ENCODE assay signal across 12 cellular contexts in genomic region chr20:50136822-50137599, GRCh38. TPM values are rescaled to one million over a fixed set of nuclear protein-coding genes. Genes with fewer than 3 reads are reported as not detected.
DNase-seq lines count a peak whose midpoint lies in the region; ATAC-seq and TF ChIP-seq lines count a peak whose summit lies in the region.
"Had no signal": no experiment of that assay in that cellular context is flagged by ENCODE, and none has a peak within 500 bp of the region (broad histone marks: within the 10 kb centered on the region; RNA-seq: fewer than 3 reads in every experiment).

No MANE protein-coding gene starts in this region.

- no peak overlapping the region for H2AFZ ChIP-seq in GM23338

- no peak for TF ChIP-seq POLR2A in esophagus muscularis mucosa (IDR thresholded peaks at IDR 0.05; ENCODE audit: low read depth)

- no peak overlapping the region for H3K4me3 ChIP-seq in GM23338
- H3K4me3 ChIP-seq in RWPE2 (ENCODE audit: severe bottlenecking): no peak overlapping the region
- H3K4me3 ChIP-seq in esophagus muscularis mucosa: no peak overlapping the region
- H3K4me3 ChIP-seq in skeletal muscle tissue (ENCODE audit: low read length in 3 of 3): no peak overlapping the region
- H3K4me3 ChIP-seq: ovary had no signal

- no peaks in the 10 kb centered on the region for H3K9me2 ChIP-seq in GM23338 (ENCODE audit: insufficient read depth)

- H3K27me3 Mint-ChIP-seq in GM23338 (ENCODE audit: insufficient read depth, low read depth, poor library complexity) (peaks cover 9% of the 10 kb centered on the region), T-cell (no peaks in the 10 kb centered on the region)

- H3K9me3 Mint-ChIP-seq in GM23338 (no peaks in the 10 kb centered on the region), T-cell (no peaks in the 10 kb centered on the region)

- H3K27ac Mint-ChIP-seq in GM23338 (peak overlapping the region; percentile 20; the same call in 1 of the 2 replicates), T-cell (no peak overlapping the region)

- H3K27me3 ChIP-seq in GM23338 (ENCODE audit: insufficient read depth) (no peaks in the 10 kb centered on the region), RWPE2 (ENCODE audit: insufficient read depth, poor library complexity, severe bottlenecking) (no peaks in the 10 kb centered on the region), esophagus muscularis mucosa (no peaks in the 10 kb centered on the region), skeletal muscle tissue (ENCODE audit: control insufficient read depth in 3 of 3, insufficient read depth in 3 of 3, low read length in 3 of 3) (no peaks in the 10 kb centered on the region)
- H3K27me3 ChIP-seq: ovary had no signal

- DNase-seq in GM23338 (ENCODE audit: low spot score) (no peak), RWPE2 (ENCODE audit: low spot score) (no peak), esophagus muscularis mucosa (ENCODE audit: extremely low spot score) (no peak), 8988T (no peak), GM19240 (ENCODE audit: insufficient read length, low spot score) (no peak), T-cell (no peak)
- DNase-seq: central memory CD4-positive, alpha-beta T cell; KG1; NCI-H82; ovary; stimulated activated CD8-positive, alpha-beta memory T cell treated with anti-CD3 and anti-CD28 coated beads, Interleukin-4, amount 100 ng/mL, for 48 hours had no signal

- no peak overlapping the region for H3K4me2 ChIP-seq in GM23338

- H3F3A ChIP-seq in GM23338 (replicated peaks; ENCODE audit: low read depth): no peaks in the 10 kb centered on the region

- H3K9me3 ChIP-seq in RWPE2 (ENCODE audit: severe bottlenecking) (no peaks in the 10 kb centered on the region), esophagus muscularis mucosa (no peaks in the 10 kb centered on the region), skeletal muscle tissue (ENCODE audit: control insufficient read depth in 3 of 3, low read length in 3 of 3) (no peaks in the 10 kb centered on the region)
- H3K9me3 ChIP-seq: ovary had no signal

- CTCF ChIA-PET in T-cell (lab: Charles Lee): interaction anchor here in 1 of 2 donors (0.7 kb wide), 1 partner anchor 800 kb away, joined by 3 read pairs; no protein-coding TSS in a partner anchor

- H3K4me1 ChIP-seq in GM23338 (ENCODE audit: insufficient read depth) (no peaks in the 10 kb centered on the region; the same call in 1 of the 2 replicates), RWPE2 (ENCODE audit: insufficient read depth, poor library complexity, severe bottlenecking) (peaks cover 33% of the 10 kb centered on the region), esophagus muscularis mucosa (peaks cover 54 to 73% (median 62%) of the 10 kb centered on the region in 4 donors), skeletal muscle tissue (ENCODE audit: control insufficient read depth in 3 of 3, insufficient read depth in 3 of 3, low read length in 3 of 3) (peaks cover 48 to 69% (median 51%) of the 10 kb centered on the region in 3 donors)

- intact Hi-C loops in esophagus muscularis mucosa (cut with DNase I): no loop called here

- H4K20me1 ChIP-seq in GM23338 (replicated peaks; ENCODE audit: insufficient read depth): peaks cover 9% of the 10 kb centered on the region

- peak overlapping the region; percentile 55; the same call in 1 of the 2 replicates for H3K27ac ChIP-seq in GM23338 (ENCODE audit: low read depth)
- H3K27ac ChIP-seq in RWPE2 (ENCODE audit: poor library complexity, severe bottlenecking): peak overlapping the region; percentile 45
- peak overlapping the region; percentile 47 to 71 (median 64) for H3K27ac ChIP-seq in esophagus muscularis mucosa (replicated peaks in 1 of 4)
- peak overlapping the region; percentile 66 for H3K27ac ChIP-seq in skeletal muscle tissue (ENCODE audit: low read depth, low read length)

- H3K36me3 ChIP-seq in GM23338 (ENCODE audit: insufficient read depth) (peaks cover 3% of the 10 kb centered on the region; the same call in 1 of the 2 replicates), RWPE2 (ENCODE audit: low read depth) (peaks cover 95% of the 10 kb centered on the region), esophagus muscularis mucosa (peaks cover 0 to 45% (median 32%) of the 10 kb centered on the region in 4 donors), skeletal muscle tissue (ENCODE audit: control insufficient read depth in 3 of 3, insufficient read depth in 3 of 3, low read length in 3 of 3) (peaks cover 8 to 19% (median 11%) of the 10 kb centered on the region in 3 donors)
- H3K36me3 ChIP-seq: ovary had no signal

- no peak for TF ChIP-seq EP300 in esophagus muscularis mucosa (IDR thresholded peaks at IDR 0.05)

- ATAC-seq in GM23338: no peak
- peak; percentile 49 for ATAC-seq in RWPE2 (ENCODE audit: low read depth)
- no peak for ATAC-seq in T-cell (replicated peaks in 1 of 4)

- TF ChIP-seq CTCF in GM23338 (conservative IDR thresholded peaks at IDR 0.05; ENCODE audit: low read depth in 2 of 2): no peak
- TF ChIP-seq CTCF in RWPE2 (IDR thresholded peaks at IDR 0.05; ENCODE audit: poor library complexity, severe bottlenecking): no peak
- no peak for TF ChIP-seq CTCF in esophagus muscularis mucosa (IDR thresholded peaks at IDR 0.05)

- peaks cover 9% of the 10 kb centered on the region for H3K79me2 ChIP-seq in GM23338 (replicated peaks; ENCODE audit: insufficient read depth)

- 89% methylated on average over 12 of the region's 15 CpGs for WGBS in esophagus muscularis mucosa

- H3K9ac ChIP-seq in skeletal muscle tissue (ENCODE audit: low read depth in 1 of 3, low read length in 3 of 3): no peak overlapping the region

- peaks cover 25% of the 10 kb centered on the region for H3K4me1 Mint-ChIP-seq in GM23338
- H3K4me1 Mint-ChIP-seq in T-cell: peaks cover 25 to 29% (median 26%) of the 10 kb centered on the region in 3 donors

- H3K4me3 Mint-ChIP-seq in GM23338 (no peak overlapping the region), T-cell (no peak overlapping the region)

- POLR2A ChIA-PET in T-cell (lab: Charles Lee): no interaction called here

- H3K36me3 Mint-ChIP-seq in GM23338 (ENCODE audit: low read depth): peaks cover 36% of the 10 kb centered on the region
- peaks cover 26% of the 10 kb centered on the region for H3K36me3 Mint-ChIP-seq in T-cell

RNA-seq across cellular contexts. Expression of gene PEDS1, which starts 16.5 kb away (rescaled TPM):
- 33.0 and 43.6 TPM in 2 replicates for total RNA-seq in GM23338 (2014; rRNA removed; shearing (Covaris generic))
- 31.6 and 34.5 TPM in 2 replicates for polyA plus RNA-seq in GM23338 (2016; fragmentation: Nextera tagmentation; extraction: Ambion mirVana)
- total RNA-seq in esophagus muscularis mucosa: 10 to 100 TPM; 22.2 to 50.3 (median 30.7) TPM
- 5.7 TPM for total RNA-seq in skeletal muscle tissue
- 10 to 100 TPM; 17.6 to 20.0 (median 18.3) TPM for total RNA-seq in T-cell

RNA-seq across cellular contexts. Expression of gene UBE2V1, which starts 24.1 kb away (rescaled TPM):
- 85.7 and 105 TPM in 2 replicates for total RNA-seq in GM23338 (2014; rRNA removed; shearing (Covaris generic))
- polyA plus RNA-seq in GM23338 (2016; fragmentation: Nextera tagmentation; extraction: Ambion mirVana): 293 and 302 TPM in 2 replicates
- total RNA-seq in esophagus muscularis mucosa (100 to 1,000 TPM in 1 of 4 donors, 10 to 100 TPM in 3; 66.8 to 104 (median 78.3) TPM), skeletal muscle tissue (36.5 TPM), T-cell (100 to 1,000 TPM; 107 to 194 (median 116) TPM)

RNA-seq across cellular contexts. Expression of gene CEBPB, which starts 53.6 kb away (rescaled TPM):
- total RNA-seq in GM23338 (2014; rRNA removed; shearing (Covaris generic)): 20.5 and 25.4 TPM in 2 replicates
- polyA plus RNA-seq in GM23338 (2016; fragmentation: Nextera tagmentation; extraction: Ambion mirVana): 20.6 and 23.7 TPM in 2 replicates
- 100 to 1,000 TPM; 105 to 195 (median 144) TPM for total RNA-seq in esophagus muscularis mucosa
- total RNA-seq in skeletal muscle tissue: 7.3 TPM
- total RNA-seq in T-cell: 10 to 100 TPM; 25.8 to 53.8 (median 48.0) TPM
